ENCODE assay signal across 10 cellular contexts in genomic region chr5:119273391-119273839, GRCh38.
A peak's percentile ranks its signal among the peaks of the same experiment; 100 is the strongest.
DNase-seq lines count a peak whose midpoint lies in the region; ATAC-seq and TF ChIP-seq lines count a peak whose summit lies in the region.
"Had no signal": no experiment of that assay in that cellular context is flagged by ENCODE, and none has a peak within 500 bp of the region (broad histone marks: within the 10 kb centered on the region; RNA-seq: fewer than 3 reads in every experiment).

No MANE protein-coding gene starts in this region.

- peaks cover 80% of the 10 kb centered on the region for H3K79me2 ChIP-seq in SU-DHL-6 (ENCODE audit: insufficient read depth, low read length)

- H3K4me2 ChIP-seq in SU-DHL-6 (ENCODE audit: low read depth, low read length, poor library complexity, severe bottlenecking), result peak overlapping the region; percentile 85

- H2AFZ ChIP-seq in SU-DHL-6 (ENCODE audit: low read depth, low read length, severe bottlenecking), result no peak overlapping the region

- H3K9me3 ChIP-seq in SU-DHL-6 (ENCODE audit: insufficient read depth, low read length), result no peaks in the 10 kb centered on the region
- H3K9me3 ChIP-seq in aorta (ENCODE audit: control insufficient read depth, low read length), result no peaks in the 10 kb centered on the region

- intact Hi-C loops in left ventricle myocardium superior (cut with micrococcal nuclease) (no loop called here), aorta (cut with DNase I) (loop anchor here (5.0 to 10.0 kb wide), 2 partner anchors 59 to 121 kb away; no protein-coding TSS in a partner anchor)

- 22 to 30% methylated on average over 9 of the region's 9 CpGs for WGBS in aorta, 2 donors

- peak in 5 of 6 experiments; percentile 8 to 43 (median 32) for DNase-seq in stimulated activated naive CD4-positive, alpha-beta T cell (lab: John Stamatoyannopoulos, UW)
- no peak for DNase-seq in stimulated activated naive CD4-positive, alpha-beta T cell treated with Interleukin-2 at 50 U/mL for 16 hours (lab: John Stamatoyannopoulos, UW)
- DNase-seq in left ventricle myocardium superior (peak; percentile 36), aorta (peak in 1 of 2 donors; percentile 54), mucosa of gallbladder (ENCODE audit: low spot score) (no peak), DMS114 treated with DMSO at 0.1 percent for 48 hours (lab: John Stamatoyannopoulos, UW; ENCODE audit: unreplicated experiment) (no peak)
- DNase-seq: left colon, NCI-H524 treated with DMSO at 0.1 percent for 48 hours had no signal

- no peaks in the 10 kb centered on the region; the same call in 1 of the 2 replicates for H4K20me1 ChIP-seq in SU-DHL-6 (ENCODE audit: low read depth, low read length)

- H3K27me3 ChIP-seq in SU-DHL-6 (ENCODE audit: low read length) (no peaks in the 10 kb centered on the region), aorta (ENCODE audit: control insufficient read depth in 1 of 2, insufficient read depth in 2 of 2, low read length in 1 of 2) (no peaks in the 10 kb centered on the region)

- ATAC-seq in left ventricle myocardium superior, result no peak
- ATAC-seq in aorta (ENCODE audit: low FRiP score), result no peak
- no peak for ATAC-seq in GM18517 (IDR thresholded peaks at IDR 0.05; ENCODE audit: unreplicated experiment)
- ATAC-seq: left colon had no signal

- H3K27ac ChIP-seq in SU-DHL-6 (ENCODE audit: low read depth, low read length) (peak overlapping the region; percentile 96), aorta (ENCODE audit: low read depth in 1 of 2, low read length in 2 of 2) (peak overlapping the region; percentile 31 to 74)

- TF ChIP-seq CTCF in SU-DHL-6 (IDR thresholded peaks at IDR 0.05; ENCODE audit: insufficient read depth, low read length, poor library complexity, severe bottlenecking), result no peak

- peaks cover 63% of the 10 kb centered on the region for H3F3A ChIP-seq in SU-DHL-6 (ENCODE audit: insufficient read depth)

- no peaks in the 10 kb centered on the region for H3K9me2 ChIP-seq in SU-DHL-6 (replicated peaks; ENCODE audit: insufficient read depth, low read length)

- no peaks in the 10 kb centered on the region for H3K36me3 ChIP-seq in SU-DHL-6 (ENCODE audit: low read length)
- H3K36me3 ChIP-seq in aorta (ENCODE audit: control insufficient read depth in 1 of 2, insufficient read depth in 2 of 2, low read length in 1 of 2), result no peaks in the 10 kb centered on the region

- peaks cover 2 to 9% of the 10 kb centered on the region in 2 donors for H3K4me1 ChIP-seq in aorta (ENCODE audit: control insufficient read depth in 1 of 2, insufficient read depth in 2 of 2, low read length in 2 of 2)

- H3K4me3 ChIP-seq in SU-DHL-6 (ENCODE audit: insufficient read depth, low read length, poor library complexity, severe bottlenecking), result peak overlapping the region; percentile 39
- H3K4me3 ChIP-seq in aorta (ENCODE audit: low read length in 2 of 2), result no peak overlapping the region

- peak overlapping the region; percentile 88 for H3K9ac ChIP-seq in SU-DHL-6 (ENCODE audit: low read length)

Comparison
In these comparisons a context has a peak if more than half of its experiments do, and no peak if none do; other contexts are left out.
1. DNase-seq: peak in stimulated activated naive CD4-positive, alpha-beta T cell (5 of 6) and left ventricle myocardium superior (single experiment); none in stimulated activated naive CD4-positive, alpha-beta T cell treated with Interleukin-2 at 50 U/mL for 16 hours (single experiment), mucosa of gallbladder (single experiment) and DMS114 treated with DMSO at 0.1 percent for 48 hours (single experiment).